ENCODE assay signal across 8 cellular contexts in genomic region chr4:40908702-40909362, GRCh38.
A peak's percentile ranks its signal among the peaks of the same experiment; 100 is the strongest.
DNase-seq lines count a peak whose midpoint lies in the region; ATAC-seq, FAIRE-seq and TF ChIP-seq lines count a peak whose summit lies in the region.

No MANE protein-coding gene starts in this region.

- H3K27me3 ChIP-seq in WERI-Rb-1 (ENCODE audit: insufficient read depth, low read depth, severe bottlenecking) (no peaks in the 10 kb centered on the region), bronchial epithelial cell (ENCODE audit: control insufficient read depth, insufficient read depth, low read length) (no peaks in the 10 kb centered on the region)

- H3K4me3 ChIP-seq in WERI-Rb-1 (ENCODE audit: low read depth, low read length), result no peak overlapping the region
- H3K4me3 ChIP-seq in bronchial epithelial cell (ENCODE audit: low read depth, low read length), result no peak overlapping the region

- peak; percentile 87 for FAIRE-seq in bronchial epithelial cell (lab: Jason Lieb, UNC)

- no peak overlapping the region for H3K27ac ChIP-seq in WERI-Rb-1

- H3K9me3 ChIP-seq in WERI-Rb-1 (ENCODE audit: severe bottlenecking), result no peaks in the 10 kb centered on the region

- ATAC-seq in GM18873 (IDR thresholded peaks at IDR 0.05; ENCODE audit: low FRiP score, unreplicated experiment) (peak; percentile 85), HG03103 (IDR thresholded peaks at IDR 0.05; ENCODE audit: low read depth, unreplicated experiment) (peak; percentile 94)

- H3K36me3 ChIP-seq in WERI-Rb-1, result no peaks in the 10 kb centered on the region
- peaks cover 6% of the 10 kb centered on the region for H3K36me3 ChIP-seq in bronchial epithelial cell (ENCODE audit: control insufficient read depth, insufficient read depth, low read length)

- DNase-seq in AG09319 (ENCODE audit: extremely low read depth, low read depth), result no peak
- peak; percentile 75 for DNase-seq in NCI-H2196 (lab: John Stamatoyannopoulos, UW; ENCODE audit: unreplicated experiment)
- DNase-seq in WERI-Rb-1, result peak; percentile 85
- DNase-seq in bronchial epithelial cell (ENCODE audit: low read depth), result peak; percentile 68
- peak; percentile 28 for DNase-seq in kidney glomerular epithelial cell (lab: John Stamatoyannopoulos, UW)
- DNase-seq in stimulated activated CD4-positive, alpha-beta T cell treated with anti-CD3 and anti-CD28 coated beads, Interleukin-2, amount 100 ng/mL, for 24 hours, result peak; percentile 76

- TF ChIP-seq CTCF in AG09319 (IDR thresholded peaks at IDR 0.05; ENCODE audit: low read depth, low read length) (peak; percentile 92), WERI-Rb-1 (IDR thresholded peaks at IDR 0.05; ENCODE audit: low read depth, low read length) (peak; percentile 95), bronchial epithelial cell (IDR thresholded peaks at IDR 0.05; ENCODE audit: insufficient read depth, low read length, severe bottlenecking) (peak; percentile 97)
